12 cellular contexts compared by ENCODE assay signal in the genomic region with DNA sequence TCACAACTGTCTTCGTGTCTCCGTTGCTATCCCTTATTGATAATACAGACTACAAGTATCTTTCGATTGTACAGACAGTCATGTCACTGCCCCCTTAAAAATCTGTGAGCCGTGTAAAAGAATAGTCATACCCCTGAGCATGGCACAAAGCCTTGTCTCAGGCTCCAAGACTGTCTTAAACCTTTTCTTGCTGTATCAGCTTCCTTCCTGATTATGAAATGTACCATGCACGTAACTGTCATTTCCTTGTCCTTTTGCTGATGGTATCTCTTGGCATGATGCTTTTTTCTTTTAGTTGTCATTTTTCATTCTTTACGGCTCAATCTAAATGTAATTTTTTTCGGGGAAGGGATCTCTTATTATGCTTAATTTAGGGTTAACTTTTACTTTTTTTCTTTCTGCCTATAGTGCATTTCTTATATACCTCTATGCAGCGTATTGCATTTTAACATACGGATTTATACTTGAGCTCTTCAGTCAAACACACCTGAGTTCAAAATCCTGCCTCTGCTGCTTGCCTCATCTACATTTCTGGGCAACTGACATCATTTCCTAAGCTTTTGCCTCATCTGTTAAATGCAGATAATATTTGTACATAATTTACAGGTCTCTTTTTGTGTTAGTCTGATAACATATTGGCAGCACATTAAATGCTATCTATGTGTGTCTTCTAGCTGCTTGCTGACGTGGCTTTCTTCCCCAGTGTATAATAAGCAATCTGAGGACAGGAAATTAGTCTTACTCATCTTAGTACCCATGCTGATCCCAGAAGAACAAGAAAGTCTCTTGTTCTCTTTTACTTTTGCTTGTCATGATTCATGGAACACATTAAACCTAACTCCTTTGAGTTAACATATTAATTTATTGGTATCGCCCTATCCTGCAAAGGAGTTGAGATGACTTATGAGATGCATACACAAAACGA. TPM values are rescaled to one million over a fixed set of nuclear protein-coding genes. Genes with fewer than 3 reads are reported as not detected.
"Had no signal": no experiment of that assay in that cellular context is flagged by ENCODE, and none has a peak within 500 bp of the region (broad histone marks: within the 10 kb centered on the region; RNA-seq: fewer than 3 reads in every experiment).

No MANE protein-coding gene starts in this region.

- H3K9me3 ChIP-seq: esophagus muscularis mucosa, gastrocnemius medialis, pancreas, tibial artery, vagina had no signal

- H3K36me3 ChIP-seq: esophagus muscularis mucosa, gastrocnemius medialis, pancreas, tibial artery, vagina had no signal

- H3K27me3 ChIP-seq: dorsolateral prefrontal cortex, esophagus muscularis mucosa, gastrocnemius medialis, pancreas, tibial artery, vagina had no signal

- H3K4me3 ChIP-seq: dorsolateral prefrontal cortex, esophagus muscularis mucosa, gastrocnemius medialis, pancreas, skin epidermis, tibial artery, vagina had no signal

- H3K4me1 ChIP-seq: esophagus muscularis mucosa, gastrocnemius medialis, pancreas, tibial artery, vagina had no signal

- DNase-seq: activated effector memory CD4-positive, alpha-beta T cell treated with Interleukin-2 at 50 U/mL for 16 hours; activated T-cell treated with anti-CD3 and anti-CD28 coated beads, Interleukin-2, amount 50 U/mL, for 24 hours; amniotic stem cell; dorsolateral prefrontal cortex; gastrocnemius medialis; kidney; pancreas; tibial artery had no signal

- H3K27ac ChIP-seq: dorsolateral prefrontal cortex, esophagus muscularis mucosa, gastrocnemius medialis, pancreas, skin epidermis, tibial artery, vagina had no signal

RNA-seq across cellular contexts. Expression of a gene that starts 57.3 kb away (rescaled TPM):
- total RNA-seq: myocyte had no signal
